24 cellular contexts compared by ENCODE assay signal in the genomic region with DNA sequence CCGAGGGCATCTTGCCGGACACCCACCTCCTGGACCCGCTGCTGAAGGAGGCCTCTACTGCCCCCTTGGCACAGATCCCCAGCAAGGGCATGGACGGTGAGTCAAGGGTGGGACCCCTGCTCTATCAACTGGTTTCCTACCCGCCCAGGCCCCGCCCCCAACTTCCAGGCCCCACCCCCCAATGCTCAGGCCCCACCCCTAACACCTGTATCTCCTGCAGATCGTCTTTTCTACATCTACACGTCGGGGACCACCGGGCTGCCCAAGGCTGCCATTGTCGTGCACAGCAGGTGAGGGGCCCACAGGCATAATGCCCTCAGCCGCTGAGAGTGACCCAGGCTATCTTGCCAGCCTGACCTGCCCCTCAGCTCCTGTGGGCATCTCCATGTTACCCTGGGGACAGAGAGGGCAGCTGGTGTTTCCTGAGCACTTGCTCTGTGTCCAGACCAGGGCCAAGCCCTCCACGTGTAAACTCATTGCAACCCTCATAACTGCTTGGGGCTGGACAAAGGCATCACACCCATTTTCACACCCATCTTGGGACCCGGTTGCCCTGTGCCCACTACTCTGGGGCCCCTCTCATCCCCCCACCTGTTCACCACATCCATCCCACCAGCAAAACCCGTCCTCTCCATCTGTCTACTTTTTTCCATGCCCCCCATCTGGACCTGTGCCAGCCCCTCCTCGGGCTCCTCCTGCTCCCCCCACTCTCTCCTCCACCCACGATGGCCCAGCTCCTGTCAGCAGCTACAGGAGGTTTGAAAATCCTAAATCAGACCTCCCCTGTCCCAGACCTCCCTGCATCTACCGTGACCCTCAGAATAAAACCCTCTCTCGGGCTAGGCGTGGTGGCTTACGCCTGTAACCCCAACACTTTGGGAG. TPM values are rescaled to one million over a fixed set of nuclear protein-coding genes. Genes with fewer than 3 reads are reported as not detected.
DNase-seq lines count a peak whose midpoint lies in the region; ATAC-seq and TF ChIP-seq lines count a peak whose summit lies in the region.
"Had no signal": no experiment of that assay in that cellular context is flagged by ENCODE, and none has a peak within 500 bp of the region (broad histone marks: within the 10 kb centered on the region; RNA-seq: fewer than 3 reads in every experiment).

No MANE protein-coding gene starts in this region.

- no peak for TF ChIP-seq CTCF in breast epithelium (IDR thresholded peaks at IDR 0.05)
- TF ChIP-seq CTCF in MCF 10A (IDR thresholded peaks at IDR 0.05; ENCODE audit: unreplicated experiment) = no peak
- TF ChIP-seq CTCF in VCaP (conservative IDR thresholded peaks at IDR 0.05) = no peak
- no peak for TF ChIP-seq CTCF in upper lobe of right lung (IDR thresholded peaks at IDR 0.05)

- H3K27me3 Mint-ChIP-seq in MCF 10A (ENCODE audit: insufficient read depth, unreplicated experiment) = no peaks in the 10 kb centered on the region
- H3K27me3 Mint-ChIP-seq: activated CD4-positive, alpha-beta memory T cell treated with anti-CD3 and anti-CD28 coated beads, Interleukin-2, amount 10 ng/mL, durations not matched to agents 7 days and 5 days had no signal

- H3K36me3 ChIP-seq in breast epithelium (no peaks in the 10 kb centered on the region), upper lobe of right lung (no peaks in the 10 kb centered on the region)

- H3K4me3 ChIP-seq in breast epithelium (no peak overlapping the region), upper lobe of right lung (no peak overlapping the region)

- no peaks in the 10 kb centered on the region for H3K9me3 Mint-ChIP-seq in MCF 10A (ENCODE audit: unreplicated experiment)
- H3K9me3 Mint-ChIP-seq: activated CD4-positive, alpha-beta memory T cell treated with anti-CD3 and anti-CD28 coated beads, Interleukin-2, amount 10 ng/mL, durations not matched to agents 7 days and 5 days; activated T-helper 1 cell treated with anti-CD3 and anti-CD28 coated beads, Interleukin-12 subunit alpha, Interleukin-12 subunit beta, Interleukin-2, Interleukin-4 antibody, amounts not matched to agents 30 ng/mL and 10 ng/mL and 1 ng/mL, durations not matched to agents 14 hours and 24 hours and 36 hours; neural crest cell had no signal

- H3K4me1 ChIP-seq in breast epithelium = no peaks in the 10 kb centered on the region
- peaks cover 18% of the 10 kb centered on the region for H3K4me1 ChIP-seq in upper lobe of right lung

- POLR2A ChIA-PET in MCF 10A (lab: Yijun Ruan, JAX) = no interaction called here

- H3K9me3 ChIP-seq in breast epithelium (no peaks in the 10 kb centered on the region), upper lobe of right lung (no peaks in the 10 kb centered on the region)

- no peak for DNase-seq in breast epithelium (ENCODE audit: low spot score in 2 of 2)
- no peak for DNase-seq in MCF 10A (ENCODE audit: unreplicated experiment)
- peak; percentile 56 for DNase-seq in iPS-NIHi7 (ENCODE audit: extremely low spot score)
- no peak for DNase-seq in upper lobe of right lung
- no peak for DNase-seq in kidney tubule cell (ENCODE audit: low spot score)
- DNase-seq: activated CD4-positive, alpha-beta memory T cell treated with anti-CD3 and anti-CD28 coated beads, Interleukin-2, amount 10 ng/mL, durations not matched to agents 7 days and 5 days; DMS79 treated with DMSO at 0.1 percent for 48 hours; dorsolateral prefrontal cortex; foreskin keratinocyte; KG1; NCI-H2029 treated with DMSO at 0.1 percent for 48 hours; NCI-H510A treated with DMSO at 0.1 percent for 48 hours; SHP77; stimulated activated CD4-positive, alpha-beta T cell treated with anti-CD3 and anti-CD28 coated beads, Interleukin-4, amount 100 ng/mL, for 1 hour had no signal

- TF ChIP-seq POLR2A in breast epithelium (IDR thresholded peaks at IDR 0.05) = no peak

- no TSS peak for BruUV-seq in MCF 10A (replicated peaks; lab: Mats Ljungman, UMichigan)

- CTCF ChIA-PET in MCF 10A (lab: Yijun Ruan, JAX) = no interaction called here

- intact Hi-C loops in breast epithelium (cut with DNase I; ENCODE audit: low total_unique reads) = no loop called here
- intact Hi-C loops in MCF 10A (cut with micrococcal nuclease) = no loop called here
- intact Hi-C loops in upper lobe of right lung (cut with DNase I) = no loop called here

- H3K36me3 Mint-ChIP-seq in MCF 10A (ENCODE audit: insufficient read depth, unreplicated experiment) = peaks cover 16% of the 10 kb centered on the region

- peak overlapping the region; percentile 48 to 49 for H3K27ac ChIP-seq in breast epithelium
- H3K27ac ChIP-seq in VCaP = peak overlapping the region; percentile 54; the same call in 1 of the 2 replicates
- H3K27ac ChIP-seq in upper lobe of right lung = peak overlapping the region; percentile 17
- H3K27ac ChIP-seq: foreskin keratinocyte had no signal

- peaks cover 21% of the 10 kb centered on the region for H3K4me1 Mint-ChIP-seq in MCF 10A (ENCODE audit: insufficient read depth, unreplicated experiment)

- ATAC-seq in upper lobe of right lung (no peak), GM18511 (IDR thresholded peaks at IDR 0.05; ENCODE audit: unreplicated experiment) (no peak), HG02571 (IDR thresholded peaks at IDR 0.05; ENCODE audit: unreplicated experiment) (no peak)
- ATAC-seq: foreskin keratinocyte had no signal

- no peak overlapping the region for H3K27ac Mint-ChIP-seq in MCF 10A (ENCODE audit: low read depth, unreplicated experiment)
- H3K27ac Mint-ChIP-seq: activated CD4-positive, alpha-beta memory T cell treated with anti-CD3 and anti-CD28 coated beads, Interleukin-2, amount 10 ng/mL, durations not matched to agents 7 days and 5 days; activated T-helper 1 cell treated with anti-CD3 and anti-CD28 coated beads, Interleukin-12 subunit alpha, Interleukin-12 subunit beta, Interleukin-2, Interleukin-4 antibody, amounts not matched to agents 30 ng/mL and 10 ng/mL and 1 ng/mL, durations not matched to agents 14 hours and 24 hours and 36 hours had no signal

- no peak overlapping the region for H3K4me3 Mint-ChIP-seq in MCF 10A (ENCODE audit: unreplicated experiment)
- H3K4me3 Mint-ChIP-seq: activated T-helper 1 cell treated with anti-CD3 and anti-CD28 coated beads, Interleukin-12 subunit alpha, Interleukin-12 subunit beta, Interleukin-2, Interleukin-4 antibody, amounts not matched to agents 30 ng/mL and 10 ng/mL and 1 ng/mL, durations not matched to agents 14 hours and 24 hours and 36 hours had no signal

- H3K27me3 ChIP-seq in breast epithelium = no peaks in the 10 kb centered on the region
- H3K27me3 ChIP-seq in upper lobe of right lung = no peaks in the 10 kb centered on the region
- H3K27me3 ChIP-seq: dorsolateral prefrontal cortex, foreskin keratinocyte had no signal

RNA-seq across cellular contexts. Expression of gene SLC27A1, which starts 17.2 kb away (rescaled TPM):
- total RNA-seq in breast epithelium (10 to 100 TPM; 32.4 to 35.4 (median 34.8) TPM), MCF 10A (2022) (3.4 and 5.0 TPM in 2 replicates), upper lobe of right lung (27.8 TPM)

RNA-seq across cellular contexts. Expression of gene PGLS, which starts 24.0 kb away (rescaled TPM):
- 10 to 100 TPM; 62.2 to 89.8 (median 72.4) TPM for total RNA-seq in breast epithelium
- 115 and 143 TPM in 2 replicates for total RNA-seq in MCF 10A (2022)
- total RNA-seq in upper lobe of right lung = 78.0 TPM

RNA-seq across cellular contexts. Expression of gene NXNL1, which starts 26.8 kb away (rescaled TPM):
- total RNA-seq in breast epithelium = under 1 TPM in 1 of 3 donors, not detected in 2; 0.64 TPM
- not detected in 2 replicates for total RNA-seq in MCF 10A (2022)
- total RNA-seq in upper lobe of right lung = not detected
- total RNA-seq: activated CD4-positive, alpha-beta memory T cell treated with anti-CD3 and anti-CD28 coated beads, Interleukin-2, amount 10 ng/mL, durations not matched to agents 7 days and 5 days; activated T-helper 1 cell treated with anti-CD3 and anti-CD28 coated beads, Interleukin-12 subunit alpha, Interleukin-12 subunit beta, Interleukin-2, Interleukin-4 antibody, amounts not matched to agents 30 ng/mL and 10 ng/mL and 1 ng/mL, durations not matched to agents 14 hours and 24 hours and 36 hours; epithelial cell of proximal tubule; foreskin keratinocyte; neural crest cell; pulmonary artery endothelial cell; T-helper 1 cell treated with Interleukin-12 subunit alpha and Interleukin-12 subunit beta and Interleukin-4 antibody, amounts not matched to agents 30 ng/mL and 1 ng/mL, for 36 hours; temporal lobe had no signal

RNA-seq across cellular contexts. Expression of gene TMEM221, which starts 39.0 kb away (rescaled TPM):
- total RNA-seq in breast epithelium (under 1 TPM; 0.33 to 0.73 (median 0.64) TPM), MCF 10A (2022) (not detected in 2 replicates), upper lobe of right lung (not detected)
- total RNA-seq: activated CD4-positive, alpha-beta memory T cell treated with anti-CD3 and anti-CD28 coated beads, Interleukin-2, amount 10 ng/mL, durations not matched to agents 7 days and 5 days; activated T-helper 1 cell treated with anti-CD3 and anti-CD28 coated beads, Interleukin-12 subunit alpha, Interleukin-12 subunit beta, Interleukin-2, Interleukin-4 antibody, amounts not matched to agents 30 ng/mL and 10 ng/mL and 1 ng/mL, durations not matched to agents 14 hours and 24 hours and 36 hours; epithelial cell of proximal tubule; mesenteric fat pad; pulmonary artery endothelial cell; T-helper 1 cell treated with Interleukin-12 subunit alpha and Interleukin-12 subunit beta and Interleukin-4 antibody, amounts not matched to agents 30 ng/mL and 1 ng/mL, for 36 hours had no signal
